1 cellular context compared by ENCODE assay signal in the genomic region with DNA sequence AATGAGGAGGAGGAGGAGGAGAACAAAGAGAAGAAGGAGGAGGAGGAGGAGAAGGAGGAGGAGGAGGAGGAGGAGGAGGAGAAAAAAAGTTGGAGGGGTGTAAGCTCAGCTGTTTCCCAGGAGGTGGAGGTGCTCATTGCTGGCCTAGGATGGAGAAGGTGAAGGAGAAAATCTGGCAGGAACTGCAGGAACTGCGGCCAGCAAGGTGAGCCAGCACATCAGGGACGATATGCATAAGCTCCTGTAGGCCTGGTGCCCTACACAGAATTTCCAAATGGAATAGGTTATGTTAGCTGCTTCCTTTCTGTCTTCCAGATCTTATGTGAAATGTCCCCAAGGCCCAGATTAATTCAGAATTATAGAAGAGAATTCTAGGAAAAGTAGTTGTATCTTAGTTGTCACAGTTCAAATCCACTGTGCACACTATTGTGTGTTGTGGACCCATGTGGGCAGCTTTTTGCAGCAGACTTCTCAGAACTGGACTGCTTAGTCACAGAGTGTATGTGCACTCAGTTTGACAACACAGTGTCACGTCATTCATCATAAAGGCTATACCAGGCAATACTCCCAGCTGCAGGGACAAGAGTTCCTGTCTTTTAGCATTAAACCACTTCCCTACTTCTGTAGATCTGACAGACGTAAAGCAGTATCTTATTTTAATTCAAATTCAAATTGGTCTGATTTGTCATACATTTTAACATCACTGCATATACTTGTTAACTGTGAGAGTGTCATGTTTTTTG.
TF ChIP-seq lines count a peak whose summit lies in the region.

No MANE protein-coding gene starts in this region.

TF ChIP-seq in K562, 482 proteins besides CTCF, POLR2A, EP300 and RAD21 (continued from another document):
- TF ChIP-seq, protein P1, sequence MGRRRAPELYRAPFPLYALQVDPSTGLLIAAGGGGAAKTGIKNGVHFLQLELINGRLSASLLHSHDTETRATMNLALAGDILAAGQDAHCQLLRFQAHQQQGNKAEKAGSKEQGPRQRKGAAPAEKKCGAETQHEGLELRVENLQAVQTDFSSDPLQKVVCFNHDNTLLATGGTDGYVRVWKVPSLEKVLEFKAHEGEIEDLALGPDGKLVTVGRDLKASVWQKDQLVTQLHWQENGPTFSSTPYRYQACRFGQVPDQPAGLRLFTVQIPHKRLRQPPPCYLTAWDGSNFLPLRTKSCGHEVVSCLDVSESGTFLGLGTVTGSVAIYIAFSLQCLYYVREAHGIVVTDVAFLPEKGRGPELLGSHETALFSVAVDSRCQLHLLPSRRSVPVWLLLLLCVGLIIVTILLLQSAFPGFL (CRISPR knock-in tag; IDR thresholded peaks at IDR 0.05): no peak
- TF ChIP-seq SREBF2 (CRISPR knock-in tag; IDR thresholded peaks at IDR 0.05) (no peak), GATAD2A (IDR thresholded peaks at IDR 0.05) (no peak), ATF1 (CRISPR knock-in tag; IDR thresholded peaks at IDR 0.05) (no peak), ATF1 (tag; IDR thresholded peaks at IDR 0.05) (peak; percentile 52), LARP7 (IDR thresholded peaks at IDR 0.05) (no peak), EHMT2 (IDR thresholded peaks at IDR 0.05) (no peak), MEIS2 (IDR thresholded peaks at IDR 0.05; ENCODE audit: partially characterized antibody) (peak; percentile 82), RHOXF2B (CRISPR knock-in tag; conservative IDR thresholded peaks at IDR 0.05) (no peak), ZNF699 (CRISPR knock-in tag; IDR thresholded peaks at IDR 0.05; ENCODE audit: insufficient replicate concordance) (no peak), DPF2 (IDR thresholded peaks at IDR 0.05) (no peak)
- TF ChIP-seq, protein P2, sequence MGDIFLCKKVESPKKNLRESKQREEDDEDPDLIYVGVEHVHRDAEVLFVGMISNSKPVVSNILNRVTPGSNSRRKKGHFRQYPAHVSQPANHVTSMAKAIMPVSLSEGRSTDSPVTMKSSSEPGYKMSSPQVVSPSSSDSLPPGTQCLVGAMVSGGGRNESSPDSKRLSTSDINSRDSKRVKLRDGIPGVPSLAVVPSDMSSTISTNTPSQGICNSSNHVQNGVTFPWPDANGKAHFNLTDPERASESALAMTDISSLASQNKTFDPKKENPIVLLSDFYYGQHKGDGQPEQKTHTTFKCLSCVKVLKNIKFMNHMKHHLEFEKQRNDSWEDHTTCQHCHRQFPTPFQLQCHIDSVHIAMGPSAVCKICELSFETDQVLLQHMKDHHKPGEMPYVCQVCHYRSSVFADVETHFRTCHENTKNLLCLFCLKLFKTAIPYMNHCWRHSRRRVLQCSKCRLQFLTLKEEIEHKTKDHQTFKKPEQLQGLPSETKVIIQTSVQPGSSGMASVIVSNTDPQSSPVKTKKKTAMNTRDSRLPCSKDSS (IDR thresholded peaks at IDR 0.05; ENCODE audit: low read depth, partially characterized antibody): no peak
- TF ChIP-seq, protein P3, sequence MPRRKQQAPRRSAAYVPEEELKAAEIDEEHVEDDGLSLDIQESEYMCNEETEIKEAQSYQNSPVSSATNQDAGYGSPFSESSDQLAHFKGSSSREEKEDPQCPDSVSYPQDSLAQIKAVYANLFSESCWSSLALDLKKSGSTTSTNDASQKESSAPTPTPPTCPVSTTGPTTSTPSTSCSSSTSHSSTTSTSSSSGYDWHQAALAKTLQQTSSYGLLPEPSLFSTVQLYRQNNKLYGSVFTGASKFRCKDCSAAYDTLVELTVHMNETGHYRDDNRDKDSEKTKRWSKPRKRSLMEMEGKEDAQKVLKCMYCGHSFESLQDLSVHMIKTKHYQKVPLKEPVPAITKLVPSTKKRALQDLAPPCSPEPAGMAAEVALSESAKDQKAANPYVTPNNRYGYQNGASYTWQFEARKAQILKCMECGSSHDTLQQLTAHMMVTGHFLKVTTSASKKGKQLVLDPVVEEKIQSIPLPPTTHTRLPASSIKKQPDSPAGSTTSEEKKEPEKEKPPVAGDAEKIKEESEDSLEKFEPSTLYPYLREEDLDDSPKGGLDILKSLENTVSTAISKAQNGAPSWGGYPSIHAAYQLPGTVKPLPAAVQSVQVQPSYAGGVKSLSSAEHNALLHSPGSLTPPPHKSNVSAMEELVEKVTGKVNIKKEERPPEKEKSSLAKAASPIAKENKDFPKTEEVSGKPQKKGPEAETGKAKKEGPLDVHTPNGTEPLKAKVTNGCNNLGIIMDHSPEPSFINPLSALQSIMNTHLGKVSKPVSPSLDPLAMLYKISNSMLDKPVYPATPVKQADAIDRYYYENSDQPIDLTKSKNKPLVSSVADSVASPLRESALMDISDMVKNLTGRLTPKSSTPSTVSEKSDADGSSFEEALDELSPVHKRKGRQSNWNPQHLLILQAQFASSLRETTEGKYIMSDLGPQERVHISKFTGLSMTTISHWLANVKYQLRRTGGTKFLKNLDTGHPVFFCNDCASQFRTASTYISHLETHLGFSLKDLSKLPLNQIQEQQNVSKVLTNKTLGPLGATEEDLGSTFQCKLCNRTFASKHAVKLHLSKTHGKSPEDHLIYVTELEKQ (CRISPR knock-in tag; IDR thresholded peaks at IDR 0.05): no peak
- TF ChIP-seq, protein P4, sequence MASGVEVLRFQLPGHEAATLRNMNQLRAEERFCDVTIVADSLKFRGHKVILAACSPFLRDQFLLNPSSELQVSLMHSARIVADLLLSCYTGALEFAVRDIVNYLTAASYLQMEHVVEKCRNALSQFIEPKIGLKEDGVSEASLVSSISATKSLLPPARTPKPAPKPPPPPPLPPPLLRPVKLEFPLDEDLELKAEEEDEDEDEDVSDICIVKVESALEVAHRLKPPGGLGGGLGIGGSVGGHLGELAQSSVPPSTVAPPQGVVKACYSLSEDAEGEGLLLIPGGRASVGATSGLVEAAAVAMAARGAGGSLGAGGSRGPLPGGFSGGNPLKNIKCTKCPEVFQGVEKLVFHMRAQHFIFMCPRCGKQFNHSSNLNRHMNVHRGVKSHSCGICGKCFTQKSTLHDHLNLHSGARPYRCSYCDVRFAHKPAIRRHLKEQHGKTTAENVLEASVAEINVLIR (CRISPR knock-in tag; IDR thresholded peaks at IDR 0.05): 0 out of 2 replicates have a peak, but pooled peaks have one; percentile 5
- TF ChIP-seq, protein P5, sequence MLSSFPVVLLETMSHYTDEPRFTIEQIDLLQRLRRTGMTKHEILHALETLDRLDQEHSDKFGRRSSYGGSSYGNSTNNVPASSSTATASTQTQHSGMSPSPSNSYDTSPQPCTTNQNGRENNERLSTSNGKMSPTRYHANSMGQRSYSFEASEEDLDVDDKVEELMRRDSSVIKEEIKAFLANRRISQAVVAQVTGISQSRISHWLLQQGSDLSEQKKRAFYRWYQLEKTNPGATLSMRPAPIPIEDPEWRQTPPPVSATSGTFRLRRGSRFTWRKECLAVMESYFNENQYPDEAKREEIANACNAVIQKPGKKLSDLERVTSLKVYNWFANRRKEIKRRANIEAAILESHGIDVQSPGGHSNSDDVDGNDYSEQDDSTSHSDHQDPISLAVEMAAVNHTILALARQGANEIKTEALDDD (IDR thresholded peaks at IDR 0.05): no peak
- TF ChIP-seq, protein P6, sequence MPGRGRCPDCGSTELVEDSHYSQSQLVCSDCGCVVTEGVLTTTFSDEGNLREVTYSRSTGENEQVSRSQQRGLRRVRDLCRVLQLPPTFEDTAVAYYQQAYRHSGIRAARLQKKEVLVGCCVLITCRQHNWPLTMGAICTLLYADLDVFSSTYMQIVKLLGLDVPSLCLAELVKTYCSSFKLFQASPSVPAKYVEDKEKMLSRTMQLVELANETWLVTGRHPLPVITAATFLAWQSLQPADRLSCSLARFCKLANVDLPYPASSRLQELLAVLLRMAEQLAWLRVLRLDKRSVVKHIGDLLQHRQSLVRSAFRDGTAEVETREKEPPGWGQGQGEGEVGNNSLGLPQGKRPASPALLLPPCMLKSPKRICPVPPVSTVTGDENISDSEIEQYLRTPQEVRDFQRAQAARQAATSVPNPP (IDR thresholded peaks at IDR 0.05; ENCODE audit: borderline replicate concordance, insufficient read depth, insufficient read length): no peak
- TF ChIP-seq, protein P7, sequence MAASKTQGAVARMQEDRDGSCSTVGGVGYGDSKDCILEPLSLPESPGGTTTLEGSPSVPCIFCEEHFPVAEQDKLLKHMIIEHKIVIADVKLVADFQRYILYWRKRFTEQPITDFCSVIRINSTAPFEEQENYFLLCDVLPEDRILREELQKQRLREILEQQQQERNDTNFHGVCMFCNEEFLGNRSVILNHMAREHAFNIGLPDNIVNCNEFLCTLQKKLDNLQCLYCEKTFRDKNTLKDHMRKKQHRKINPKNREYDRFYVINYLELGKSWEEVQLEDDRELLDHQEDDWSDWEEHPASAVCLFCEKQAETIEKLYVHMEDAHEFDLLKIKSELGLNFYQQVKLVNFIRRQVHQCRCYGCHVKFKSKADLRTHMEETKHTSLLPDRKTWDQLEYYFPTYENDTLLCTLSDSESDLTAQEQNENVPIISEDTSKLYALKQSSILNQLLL (CRISPR knock-in tag; IDR thresholded peaks at IDR 0.05; ENCODE audit: borderline replicate concordance): no peak
